ENCODE assay signal across 8 cellular contexts in genomic region chr19:46745521-46746280, GRCh38. TPM values are rescaled to one million over a fixed set of nuclear protein-coding genes. Genes with fewer than 3 reads are reported as not detected.
DNase-seq lines count a peak whose midpoint lies in the region; FAIRE-seq and TF ChIP-seq lines count a peak whose summit lies in the region.

A gene with protein sequence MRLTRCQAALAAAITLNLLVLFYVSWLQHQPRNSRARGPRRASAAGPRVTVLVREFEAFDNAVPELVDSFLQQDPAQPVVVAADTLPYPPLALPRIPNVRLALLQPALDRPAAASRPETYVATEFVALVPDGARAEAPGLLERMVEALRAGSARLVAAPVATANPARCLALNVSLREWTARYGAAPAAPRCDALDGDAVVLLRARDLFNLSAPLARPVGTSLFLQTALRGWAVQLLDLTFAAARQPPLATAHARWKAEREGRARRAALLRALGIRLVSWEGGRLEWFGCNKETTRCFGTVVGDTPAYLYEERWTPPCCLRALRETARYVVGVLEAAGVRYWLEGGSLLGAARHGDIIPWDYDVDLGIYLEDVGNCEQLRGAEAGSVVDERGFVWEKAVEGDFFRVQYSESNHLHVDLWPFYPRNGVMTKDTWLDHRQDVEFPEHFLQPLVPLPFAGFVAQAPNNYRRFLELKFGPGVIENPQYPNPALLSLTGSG (plus strand): TSS chr19:46746057. CDS start chr19:46755451, 9,394 bp downstream.

- intact Hi-C loops in Caco-2 (cut with micrococcal nuclease; ENCODE audit: unreplicated experiment) (no loop called here), MCF 10A (cut with micrococcal nuclease) (loop anchor here (5.0 kb wide), 1 partner anchor 37 kb away; no protein-coding TSS in a partner anchor), kidney (cut with DNase I) (no loop called here)

- H3K4me3 Mint-ChIP-seq in Caco-2 (ENCODE audit: unreplicated experiment) (peak within 1 kb of the TSS; percentile 94), MCF 10A (ENCODE audit: unreplicated experiment) (peak within 1 kb of the TSS; percentile 97)

- FAIRE-seq in kidney (lab: Jason Lieb, UNC): no peak

- H3K36me3 ChIP-seq in Caco-2 (ENCODE audit: control insufficient read depth, insufficient read depth, low read length) (peaks cover 5% of the 10 kb centered on the region), kidney (ENCODE audit: control insufficient read depth in 1 of 2, insufficient read depth in 2 of 2, low read length in 2 of 2) (peaks cover 0 to 3% of the 10 kb centered on the region in 2 donors)

- no peaks in the 10 kb centered on the region for H3K4me1 ChIP-seq in Caco-2
- peaks cover 7 to 18% of the 10 kb centered on the region in 2 donors for H3K4me1 ChIP-seq in kidney (ENCODE audit: control insufficient read depth in 1 of 2, insufficient read depth in 1 of 2, low read depth in 1 of 2, low read length in 2 of 2)

- TF ChIP-seq CTCF in Caco-2 (IDR thresholded peaks at IDR 0.05; ENCODE audit: insufficient read depth in 1 of 2, low read depth in 1 of 2, low read length in 1 of 2, severe bottlenecking in 1 of 2, unreplicated experiment in 1 of 2): no peak
- no peak for TF ChIP-seq CTCF in HFF-Myc (IDR thresholded peaks at IDR 0.05; ENCODE audit: low read depth, low read length, missing control alignments)
- no peak for TF ChIP-seq CTCF in MCF 10A (IDR thresholded peaks at IDR 0.05; ENCODE audit: unreplicated experiment)
- TF ChIP-seq CTCF in kidney (IDR thresholded peaks at IDR 0.05; ENCODE audit: borderline replicate concordance, extremely low read depth, insufficient read depth): no peak

- BruUV-seq in Caco-2 (replicated peaks; lab: Mats Ljungman, UMichigan) (no TSS peak), MCF 10A (replicated peaks; lab: Mats Ljungman, UMichigan) (no TSS peak)

- H3K27me3 Mint-ChIP-seq in Caco-2 (ENCODE audit: insufficient read depth, unreplicated experiment) (no peaks in the 10 kb centered on the region), MCF 10A (ENCODE audit: insufficient read depth, unreplicated experiment) (no peaks in the 10 kb centered on the region)

- POLR2A ChIA-PET in Caco-2 (lab: Charles Lee): interaction anchor here (0.6 to 1.0 kb wide), 2 partner anchors 19 to 39 kb away, joined by 4 to 8 read pairs; no protein-coding TSS in a partner anchor
- POLR2A ChIA-PET in MCF 10A (lab: Yijun Ruan, JAX): interaction anchor here (0.5 to 2.2 kb wide), 9 partner anchors 9 to 276 kb away, joined by 3 to 14 read pairs (median 3); no protein-coding TSS in a partner anchor

- peak within 1 kb of the TSS; percentile 57 to 64 for H3K27ac ChIP-seq in kidney (ENCODE audit: low read depth in 2 of 2, low read length in 2 of 2)

- peak within 1 kb of the TSS; percentile 90 to 92 for H3K9ac ChIP-seq in kidney (ENCODE audit: low read length in 2 of 2)

- H3K36me3 Mint-ChIP-seq in Caco-2 (ENCODE audit: insufficient read depth, unreplicated experiment) (peaks cover 62% of the 10 kb centered on the region), MCF 10A (ENCODE audit: insufficient read depth, unreplicated experiment) (peaks cover 25% of the 10 kb centered on the region)

- no peaks in the 10 kb centered on the region for H3K9me3 Mint-ChIP-seq in Caco-2 (ENCODE audit: unreplicated experiment)
- H3K9me3 Mint-ChIP-seq in MCF 10A (ENCODE audit: unreplicated experiment): no peaks in the 10 kb centered on the region

- CTCF ChIA-PET in Caco-2 (lab: Charles Lee): interaction anchor here (0.6 kb wide), 1 partner anchor 30 kb away, joined by 5 read pairs; no protein-coding TSS in a partner anchor
- CTCF ChIA-PET in MCF 10A (lab: Yijun Ruan, JAX): interaction anchor here (1.4 to 1.7 kb wide), 2 partner anchors 12 to 97 kb away, joined by 4 to 7 read pairs; no protein-coding TSS in a partner anchor

- H3K4me1 Mint-ChIP-seq in Caco-2 (ENCODE audit: low read depth, unreplicated experiment) (peaks cover 21% of the 10 kb centered on the region), MCF 10A (ENCODE audit: insufficient read depth, unreplicated experiment) (peaks cover 22% of the 10 kb centered on the region)

- H3K27ac Mint-ChIP-seq in Caco-2 (ENCODE audit: unreplicated experiment) (peak within 1 kb of the TSS; percentile 95), MCF 10A (ENCODE audit: low read depth, unreplicated experiment) (peak within 1 kb of the TSS; percentile 88)

- H3K27me3 ChIP-seq in Caco-2 (replicated peaks; ENCODE audit: control insufficient read depth, insufficient read depth, low read length): no peaks in the 10 kb centered on the region

- H3K4me3 ChIP-seq in Caco-2 (ENCODE audit: low read depth, low read length) (peak within 1 kb of the TSS; percentile 99), HFF-Myc (replicated peaks; ENCODE audit: low read depth, low read length) (peak within 1 kb of the TSS; percentile 74), kidney (ENCODE audit: low read length in 2 of 2) (peak within 1 kb of the TSS; percentile 88 to 90)

- in situ Hi-C loops in SK-MEL-5 (cut with HindIII; ENCODE audit: low pct_unique_long_range_greater_than_20kb, low sequenced_read_pairs): no loop called here

- DNase-seq in Caco-2: peak; percentile 55 to 61
- DNase-seq in HFF-Myc (ENCODE audit: extremely low read depth, low read depth): no peak
- DNase-seq in SK-MEL-5 (ENCODE audit: low read depth, low spot score): no peak
- no peak for DNase-seq in MCF 10A (ENCODE audit: unreplicated experiment)
- DNase-seq in kidney: peak; percentile 79
- peak; percentile 46 to 51 for DNase-seq in stimulated activated CD4-positive, alpha-beta T cell treated with anti-CD3 and anti-CD28 coated beads, Interleukin-2, amount 100 ng/mL, for 24 hours
- no peak for DNase-seq in pons (ENCODE audit: low spot score)
- DNase-seq in NCI-H1048 (lab: John Stamatoyannopoulos, UW): no peak

- no peaks in the 10 kb centered on the region for H3K9me3 ChIP-seq in Caco-2
- no peaks in the 10 kb centered on the region for H3K9me3 ChIP-seq in kidney (ENCODE audit: control insufficient read depth in 1 of 2, low read length in 2 of 2)

RNA-seq across cellular contexts. Expression of the gene that starts here (rescaled TPM):
- total RNA-seq in Caco-2 (2022) (30.6 and 33.1 TPM in 2 replicates), MCF 10A (2022) (21.2 and 23.9 TPM in 2 replicates), kidney (20.5 TPM)
- total RNA-seq in SK-MEL-5 (2014; rRNA removed; shearing (Covaris generic)): 10.3 and 11.3 TPM in 2 replicates
- 25.0 and 25.4 TPM in 2 replicates for polyA plus RNA-seq in SK-MEL-5 (2015; cell fraction: cytosol; rRNA removed)
- polyA plus RNA-seq in SK-MEL-5 (2015; cell fraction: nucleus; rRNA removed): 63.1 and 65.4 TPM in 2 replicates
- 11.8 TPM for polyA plus RNA-seq in kidney (ENCODE audit: insufficient read depth, low read depth, low replicate concordance)

Comparison
In these comparisons a context has a peak if more than half of its experiments do, and no peak if none do; other contexts are left out.
1. DNase-seq: peak in Caco-2 (2 of 2), kidney (single experiment) and stimulated activated CD4-positive, alpha-beta T cell treated with anti-CD3 and anti-CD28 coated beads, Interleukin-2, amount 100 ng/mL, for 24 hours (2 of 2); none in HFF-Myc (single experiment), SK-MEL-5 (single experiment), MCF 10A (single experiment), pons (single experiment) and NCI-H1048 (single experiment).
2. Peak in every context shown above with its lines, with median percentiles within 50 percentile points of each other: H3K4me3 ChIP-seq.